In genomic region chr7:44040493-44040891, GRCh38 we compare ENCODE assay signal across 9 cellular contexts. TPM values are rescaled to one million over a fixed set of nuclear protein-coding genes. Genes with fewer than 3 reads are reported as not detected.
DNase-seq lines count a peak whose midpoint lies in the region; ATAC-seq, FAIRE-seq and TF ChIP-seq lines count a peak whose summit lies in the region.
"Not testable (repeated sequence)": the region's sequence is repeated elsewhere in the genome, so short reads cannot be mapped to it uniquely, and the experiment has no call there.
"Had no signal": no experiment of that assay in that cellular context is flagged by ENCODE, and none has a peak within 500 bp of the region (broad histone marks: within the 10 kb centered on the region; RNA-seq: fewer than 3 reads in every experiment).

No MANE protein-coding gene starts in this region.

- H3K79me2 ChIP-seq in GM12878 (ENCODE audit: control insufficient read depth, insufficient read depth, low read length): peaks cover 14% of the 10 kb centered on the region

- H4K20me1 ChIP-seq in GM12878 (ENCODE audit: control insufficient read depth, insufficient read depth): not testable (repeated sequence)

- peaks cover 20% of the 10 kb centered on the region for H3K4me1 Mint-ChIP-seq in activated CD4-positive, alpha-beta T cell treated with anti-CD3 and anti-CD28 coated beads for 36 hours

- CTCF ChIA-PET in activated CD4-positive, alpha-beta T cell treated with anti-CD3 and anti-CD28 coated beads for 36 hours (lab: Charles Lee); GM12878 (lab: Yijun Ruan, JAX): not testable (repeated sequence)

- under 1% methylated on average over 40 of the region's 46 CpGs for WGBS in GM12878 (ENCODE audit: insufficient coverage, insufficient replicate concordance, low lambda C conversion rate, missing lambda C conversion rate)
- no CpG with 5 or more reads among the region's 46 CpGs for WGBS in iPS DF 6.9 (ENCODE audit: insufficient coverage, insufficient read length)

- TF ChIP-seq EP300 in GM12878 (IDR thresholded peaks at IDR 0.05; ENCODE audit: borderline replicate concordance in 1 of 2, control insufficient read depth in 1 of 2, low read depth in 2 of 2, low read length in 2 of 2): not testable (repeated sequence)

- H3K4me3 ChIP-seq in GM12878 (0 out of 2 replicates have a peak overlapping the region, but pooled peaks have one; percentile 20), iPS DF 6.9 (ENCODE audit: low read length) (peak overlapping the region; percentile 30; the same call in 1 of the 2 replicates), gastrocnemius medialis (peak overlapping the region; percentile 18 to 31 (median 24)), vagina (peak overlapping the region; percentile 37 to 45)

- POLR2A ChIA-PET in activated CD4-positive, alpha-beta T cell treated with anti-CD3 and anti-CD28 coated beads for 36 hours (lab: Charles Lee); GM12878 (lab: Charles Lee): not testable (repeated sequence)

- not testable (repeated sequence) for BruUV-seq in GM12878 (replicated peaks; lab: Mats Ljungman, UMichigan)

- H3K9me3 Mint-ChIP-seq in activated CD4-positive, alpha-beta T cell treated with anti-CD3 and anti-CD28 coated beads for 36 hours (ENCODE audit: low read depth): not testable (repeated sequence)

- intact Hi-C loops in activated CD4-positive, alpha-beta T cell treated with anti-CD3 and anti-CD28 coated beads for 36 hours (cut with DNase I, micrococcal nuclease): loop anchor here in 1 of 2 experiments (1.0 to 10.0 kb wide), 4 partner anchors 21 to 1108 kb away; partner anchors contain the start of genes MRPL32, NUDCD3, POLD2 and PSMA2
- intact Hi-C loops in GM12878 (cut with micrococcal nuclease; ENCODE audit: unreplicated experiment); gastrocnemius medialis (cut with DNase I; ENCODE audit: low total_unique reads); vagina (cut with DNase I): not testable (repeated sequence)

- SMC1A ChIA-PET in GM12878 (lab: Charles Lee; ENCODE audit: uncharacterized antibody, unreplicated experiment): not testable (repeated sequence)

- DNase-seq in NCI-H146 treated with DMSO at 0.1 percent for 48 hours (lab: John Stamatoyannopoulos, UW; ENCODE audit: unreplicated experiment): peak; percentile 19
- peak; percentile 81 for DNase-seq in activated CD4-positive, alpha-beta T cell treated with anti-CD3 and anti-CD28 coated beads for 36 hours
- DNase-seq in GM12878 (ENCODE audit: low read depth, low spot score); iPS DF 6.9 (ENCODE audit: low read depth, low spot score); gastrocnemius medialis; vagina (ENCODE audit: extremely low spot score in 2 of 2): not testable (repeated sequence)

- not testable (repeated sequence) for H3K27ac ChIP-seq in GM12878 (ENCODE audit: control insufficient read depth, insufficient read depth); iPS DF 6.9 (ENCODE audit: low read length); vagina
- H3K27ac ChIP-seq in gastrocnemius medialis: peak overlapping the region in 2 of 4 donors; percentile 31 to 62

- not testable (repeated sequence) for FAIRE-seq in GM12878 (lab: Jason Lieb, UNC)

- peak overlapping the region; percentile 69 for H2AFZ ChIP-seq in GM12878 (ENCODE audit: control insufficient read depth, low read depth, low read length)

- H3K36me3 ChIP-seq in GM12878 (ENCODE audit: control insufficient read depth in 2 of 2, insufficient read depth in 2 of 2, low read length in 1 of 2); iPS DF 6.9 (ENCODE audit: control insufficient read depth, insufficient read depth, low read length); gastrocnemius medialis; vagina: not testable (repeated sequence)

- H3K4me3 Mint-ChIP-seq in activated CD4-positive, alpha-beta T cell treated with anti-CD3 and anti-CD28 coated beads for 36 hours: peak overlapping the region; percentile 77

- RAD21 ChIA-PET in GM12878 (lab: Charles Lee; ENCODE audit: unreplicated experiment): not testable (repeated sequence)

- not testable (repeated sequence) for H3K36me3 Mint-ChIP-seq in activated CD4-positive, alpha-beta T cell treated with anti-CD3 and anti-CD28 coated beads for 36 hours (ENCODE audit: low read depth)

- not testable (repeated sequence) for H3K27me3 Mint-ChIP-seq in activated CD4-positive, alpha-beta T cell treated with anti-CD3 and anti-CD28 coated beads for 36 hours

- in situ Hi-C loops in GM12878 (cut with MboI); gastrocnemius medialis (cut with MboI; ENCODE audit: low sequenced_read_pairs in 4 of 4): not testable (repeated sequence)

- not testable (repeated sequence) for H3K4me1 ChIP-seq in GM12878 (ENCODE audit: control insufficient read depth, insufficient read depth, low read length); iPS DF 6.9 (ENCODE audit: control insufficient read depth, insufficient read depth, low read length)
- H3K4me1 ChIP-seq in gastrocnemius medialis (peaks cover 12 to 19% of the 10 kb centered on the region in 2 donors), vagina (peaks cover 18% of the 10 kb centered on the region)

- not testable (repeated sequence) for TF ChIP-seq RAD21 in GM12878 (IDR thresholded peaks at IDR 0.05; ENCODE audit: insufficient read depth, low read depth, low read length)

- not testable (repeated sequence) for H3K9me3 ChIP-seq in GM12878 (replicated peaks; ENCODE audit: control insufficient read depth, insufficient read depth, low read length); iPS DF 6.9 (ENCODE audit: control insufficient read depth, insufficient read depth, low read length); gastrocnemius medialis; vagina

- H3K9ac ChIP-seq in GM12878 (ENCODE audit: control insufficient read depth, insufficient read depth, low read length): peak overlapping the region; percentile 20; the same call in 1 of the 2 replicates

- TF ChIP-seq POLR2A in GM18526 (IDR thresholded peaks at IDR 0.05; ENCODE audit: extremely low read depth, insufficient read length) (peak; percentile 30), GM12878 (IDR thresholded peaks at IDR 0.05; ENCODE audit: low read depth, low read length) (peak; percentile 68)
- not testable (repeated sequence) for TF ChIP-seq POLR2A in gastrocnemius medialis (IDR thresholded peaks at IDR 0.05); vagina (IDR thresholded peaks at IDR 0.05)

- H3K27me3 ChIP-seq in GM12878 (replicated peaks in 1 of 2; ENCODE audit: control insufficient read depth in 2 of 2, insufficient read depth in 2 of 2, low read length in 1 of 2); iPS DF 6.9 (ENCODE audit: control insufficient read depth, insufficient read depth, low read length); gastrocnemius medialis; vagina: not testable (repeated sequence)

- TF ChIP-seq CTCF in GM12878 (IDR thresholded peaks at IDR 0.05 in 2 of 3, conservative IDR thresholded peaks at IDR 0.05 in 1 of 3; ENCODE audit: control insufficient read depth in 2 of 3, extremely low read depth in 1 of 3, insufficient read depth in 1 of 3, low read depth in 3 of 3, low read length in 3 of 3): peak in 1 of 3 experiments; percentile 25; a peak in 2 of 6 replicates
- not testable (repeated sequence) for TF ChIP-seq CTCF in gastrocnemius medialis (IDR thresholded peaks at IDR 0.05 in 4 of 5, conservative IDR thresholded peaks at IDR 0.05 in 1 of 5); vagina (IDR thresholded peaks at IDR 0.05)

- ATAC-seq in HG02870 (IDR thresholded peaks at IDR 0.05; ENCODE audit: unreplicated experiment): peak; percentile 20
- peak; percentile 67 for ATAC-seq in activated CD4-positive, alpha-beta T cell treated with anti-CD3 and anti-CD28 coated beads for 36 hours
- ATAC-seq in GM12878: peak; percentile 61
- ATAC-seq in gastrocnemius medialis: not testable (repeated sequence)

- peak overlapping the region; percentile 60 for H3K4me2 ChIP-seq in GM12878 (ENCODE audit: control insufficient read depth, insufficient read depth)

- H3K27ac Mint-ChIP-seq in activated CD4-positive, alpha-beta T cell treated with anti-CD3 and anti-CD28 coated beads for 36 hours: peak overlapping the region; percentile 92

RNA-seq across cellular contexts. Expression of gene DBNL, which starts 4.0 kb away (rescaled TPM):
- total RNA-seq in activated CD4-positive, alpha-beta T cell treated with anti-CD3 and anti-CD28 coated beads for 36 hours: 100 to 1,000 TPM; 106 to 117 TPM
- total RNA-seq in GM12878 (2013; cell fraction: nucleolus; rRNA removed): 252 and 284 TPM in 2 replicates
- total RNA-seq in GM12878 (2014; rRNA removed) (113 and 117 TPM in 2 replicates), GM12878 (2014; rRNA removed; fragmentation: Illumina TruSeq; extraction: Trizol) (62.0 and 65.6 TPM in 2 replicates), GM12878 (2021) (108 and 110 TPM in 2 replicates), gastrocnemius medialis (10 to 100 TPM; 48.0 to 77.2 (median 56.0) TPM), vagina (100 TPM)
- 79.6 TPM for polyA plus RNA-seq in GM12878 (2011; ENCODE audit: low read depth)
- polyA plus RNA-seq in GM12878 (2011; rRNA removed) (32.2 and 58.3 TPM in 2 replicates), GM12878 (2014; fragmentation: Illumina TruSeq; extraction: Trizol) (30.2 and 78.1 TPM in 2 replicates), GM12878 (2014; fragmentation: Nextera tagmentation; extraction: Ambion mirVana) (10 to 100 TPM in 1 of 2 experiments, 1 to 10 TPM in 1; 4.1 to 18.5 TPM), GM12878 (2014; rRNA removed) (90.4 and 108 TPM in 2 replicates), GM12878 (2016; fragmentation: Nextera tagmentation; extraction: Ambion mirVana) (100 to 1,000 TPM; 161 to 179 TPM)
- polyA plus RNA-seq in GM12878 (2011; cell fraction: cytosol; rRNA removed): 82.9 and 87.8 TPM in 2 replicates
- 136 and 153 TPM in 2 replicates for polyA plus RNA-seq in GM12878 (2011; cell fraction: nucleus; rRNA removed)
- 72.6 and 74.6 TPM in 2 replicates for polyA plus RNA-seq in GM12878 (2012)
- 61.2 and 89.4 TPM in 2 replicates for polyA minus RNA-seq in GM12878 (2011; rRNA and poly(A)+ RNA removed)
- polyA minus RNA-seq in GM12878 (2011; cell fraction: cytosol; rRNA and poly(A)+ RNA removed): 23.8 and 26.2 TPM in 2 replicates
- 35.8 and 70.2 TPM in 2 replicates for polyA minus RNA-seq in GM12878 (2011; cell fraction: nucleus; rRNA and poly(A)+ RNA removed)

RNA-seq across cellular contexts. Expression of gene PGAM2, which starts 24.9 kb away (rescaled TPM):
- total RNA-seq in activated CD4-positive, alpha-beta T cell treated with anti-CD3 and anti-CD28 coated beads for 36 hours: not detected
- total RNA-seq in GM12878 (2013; cell fraction: nucleolus; rRNA removed): 2.5 and 3.7 TPM in 2 replicates
- total RNA-seq in GM12878 (2014; rRNA removed) (not detected in 2 replicates), GM12878 (2014; rRNA removed; fragmentation: Illumina TruSeq; extraction: Trizol) (not detected in 2 replicates), GM12878 (2021) (0.24 TPM in 1 of 2 replicates, not detected in the other), gastrocnemius medialis (100 to 1,000 TPM; 129 to 355 (median 306) TPM), vagina (not detected)
- polyA plus RNA-seq in GM12878 (2011; ENCODE audit: low read depth): not detected
- polyA plus RNA-seq in GM12878 (2011; rRNA removed) (not detected in 2 replicates), GM12878 (2014; fragmentation: Illumina TruSeq; extraction: Trizol) (not detected in 2 replicates), GM12878 (2014; fragmentation: Nextera tagmentation; extraction: Ambion mirVana) (not detected), GM12878 (2014; rRNA removed) (0.13 TPM in 1 of 2 replicates, not detected in the other), GM12878 (2016; fragmentation: Nextera tagmentation; extraction: Ambion mirVana) (not detected)
- polyA plus RNA-seq in GM12878 (2011; cell fraction: cytosol; rRNA removed): not detected in 2 replicates
- polyA plus RNA-seq in GM12878 (2011; cell fraction: nucleus; rRNA removed): 0.87 and 1.2 TPM in 2 replicates
- polyA plus RNA-seq in GM12878 (2012): 0.18 TPM in 1 of 2 replicates, not detected in the other
- not detected in 2 replicates for polyA minus RNA-seq in GM12878 (2011; rRNA and poly(A)+ RNA removed)
- polyA minus RNA-seq in GM12878 (2011; cell fraction: cytosol; rRNA and poly(A)+ RNA removed): not detected in 2 replicates
- polyA minus RNA-seq in GM12878 (2011; cell fraction: nucleus; rRNA and poly(A)+ RNA removed): 0.57 and 0.97 TPM in 2 replicates
- total RNA-seq: activated CD8-positive, alpha-beta memory T cell treated with anti-CD3 and anti-CD28 coated beads for 36 hours had no signal

RNA-seq across cellular contexts. Expression of gene POLM, which starts 41.8 kb away (rescaled TPM):
- 10 to 100 TPM; 27.0 to 29.9 TPM for total RNA-seq in activated CD4-positive, alpha-beta T cell treated with anti-CD3 and anti-CD28 coated beads for 36 hours
- 108 and 133 TPM in 2 replicates for total RNA-seq in GM12878 (2013; cell fraction: nucleolus; rRNA removed)
- total RNA-seq in GM12878 (2014; rRNA removed) (23.3 and 24.8 TPM in 2 replicates), GM12878 (2014; rRNA removed; fragmentation: Illumina TruSeq; extraction: Trizol) (13.5 and 14.1 TPM in 2 replicates), GM12878 (2021) (33.8 and 37.8 TPM in 2 replicates), gastrocnemius medialis (10 to 100 TPM; 11.1 to 34.6 (median 17.3) TPM), vagina (31.4 TPM)
- 9.0 TPM for polyA plus RNA-seq in GM12878 (2011; ENCODE audit: low read depth)
- polyA plus RNA-seq in GM12878 (2011; rRNA removed) (11.0 and 15.9 TPM in 2 replicates), GM12878 (2014; fragmentation: Illumina TruSeq; extraction: Trizol) (8.0 and 16.1 TPM in 2 replicates), GM12878 (2014; fragmentation: Nextera tagmentation; extraction: Ambion mirVana) (1 to 10 TPM; 3.1 to 4.6 TPM), GM12878 (2014; rRNA removed) (39.4 and 41.5 TPM in 2 replicates), GM12878 (2016; fragmentation: Nextera tagmentation; extraction: Ambion mirVana) (10 to 100 TPM; 22.0 to 23.2 TPM)
- 17.6 and 26.6 TPM in 2 replicates for polyA plus RNA-seq in GM12878 (2011; cell fraction: cytosol; rRNA removed)
- 86.2 and 99.8 TPM in 2 replicates for polyA plus RNA-seq in GM12878 (2011; cell fraction: nucleus; rRNA removed)
- 16.6 and 18.6 TPM in 2 replicates for polyA plus RNA-seq in GM12878 (2012)
- 19.2 and 33.0 TPM in 2 replicates for polyA minus RNA-seq in GM12878 (2011; rRNA and poly(A)+ RNA removed)
- 12.7 and 16.4 TPM in 2 replicates for polyA minus RNA-seq in GM12878 (2011; cell fraction: cytosol; rRNA and poly(A)+ RNA removed)
- polyA minus RNA-seq in GM12878 (2011; cell fraction: nucleus; rRNA and poly(A)+ RNA removed): 41.2 and 67.5 TPM in 2 replicates

RNA-seq across cellular contexts. Expression of gene SPDYE1, which starts 42.8 kb away (rescaled TPM):
- not detected for total RNA-seq in activated CD4-positive, alpha-beta T cell treated with anti-CD3 and anti-CD28 coated beads for 36 hours
- 0.32 TPM in 1 of 2 replicates, not detected in the other for total RNA-seq in GM12878 (2013; cell fraction: nucleolus; rRNA removed)
- total RNA-seq in GM12878 (2014; rRNA removed): 0.11 TPM in 1 of 2 replicates, not detected in the other
- total RNA-seq in GM12878 (2014; rRNA removed; fragmentation: Illumina TruSeq; extraction: Trizol): 0.04 TPM in 1 of 2 replicates, not detected in the other
- not detected in 2 replicates for total RNA-seq in GM12878 (2021)
- polyA plus RNA-seq in GM12878 (2011; ENCODE audit: low read depth): 0.09 TPM
- 0.05 TPM in 1 of 2 replicates, not detected in the other for polyA plus RNA-seq in GM12878 (2011; rRNA removed)
- not detected in 2 replicates for polyA plus RNA-seq in GM12878 (2011; cell fraction: cytosol; rRNA removed)
- polyA plus RNA-seq in GM12878 (2011; cell fraction: nucleus; rRNA removed): not detected in 2 replicates
- 0.18 and 0.37 TPM in 2 replicates for polyA plus RNA-seq in GM12878 (2012)
- not detected in 2 replicates for polyA plus RNA-seq in GM12878 (2014; fragmentation: Illumina TruSeq; extraction: Trizol)
- under 1 TPM; 0.05 to 0.07 TPM for polyA plus RNA-seq in GM12878 (2014; fragmentation: Nextera tagmentation; extraction: Ambion mirVana)
- polyA plus RNA-seq in GM12878 (2014; rRNA removed): not detected in 2 replicates
- polyA plus RNA-seq in GM12878 (2016; fragmentation: Nextera tagmentation; extraction: Ambion mirVana): 1 to 10 TPM; 1.1 to 1.3 TPM
- not detected in 2 replicates for polyA minus RNA-seq in GM12878 (2011; rRNA and poly(A)+ RNA removed)
- not detected in 2 replicates for polyA minus RNA-seq in GM12878 (2011; cell fraction: cytosol; rRNA and poly(A)+ RNA removed)
- polyA minus RNA-seq in GM12878 (2011; cell fraction: nucleus; rRNA and poly(A)+ RNA removed): not detected in 2 replicates
- total RNA-seq in gastrocnemius medialis: not detected
- not detected for total RNA-seq in vagina
- total RNA-seq: activated CD8-positive, alpha-beta memory T cell treated with anti-CD3 and anti-CD28 coated beads for 36 hours had no signal

Comparison
In these comparisons a context has a peak if more than half of its experiments do, and no peak if none do; other contexts are left out.
1. RNA of gene PGAM2, which starts 24.9 kb away (total RNA-seq): 129 to 355 TPM in gastrocnemius medialis; not detected in activated CD4-positive, alpha-beta T cell treated with anti-CD3 and anti-CD28 coated beads for 36 hours, 0.24 to 3.7 TPM in GM12878 and not detected in vagina (single experiment); every median in the first group is over 10 times any median in the second.
2. Peak in every context shown above with its lines, with median percentiles within 50 percentile points of each other: H3K4me3 ChIP-seq.